ENCODE assay signal across 8 cellular contexts in the genomic region with DNA sequence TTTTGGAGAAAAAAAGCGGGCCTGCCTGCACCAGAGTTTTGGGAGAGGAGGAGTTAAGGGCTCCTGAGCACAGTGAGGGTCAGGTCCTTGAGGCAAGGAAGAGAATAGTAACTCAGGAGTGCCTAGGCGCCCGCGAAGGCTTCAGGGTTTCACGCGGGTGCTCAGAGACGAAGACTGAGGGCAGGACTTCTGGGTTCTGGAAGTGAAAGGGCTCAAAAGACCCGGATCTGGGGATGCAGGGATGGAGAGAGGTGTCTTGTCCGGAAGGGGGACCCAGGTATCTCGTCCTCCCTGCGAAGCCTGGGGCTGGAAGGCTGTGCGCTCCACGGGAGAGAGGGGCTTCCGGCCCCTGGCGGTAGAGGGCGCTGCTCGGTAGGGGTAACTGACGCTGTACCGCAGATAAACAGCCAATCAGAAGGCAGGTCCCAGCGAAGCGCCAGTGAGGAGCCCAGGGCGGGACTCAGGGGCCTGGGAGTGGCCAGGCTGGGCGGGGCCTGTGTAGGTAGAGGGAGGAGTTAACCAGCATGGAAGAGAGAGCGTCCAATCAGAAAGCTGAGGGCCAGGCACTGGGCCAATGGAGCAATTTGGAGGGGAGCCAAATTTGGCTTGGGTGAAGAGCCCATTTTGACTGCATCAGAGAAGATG.
DNase-seq lines count a peak whose midpoint lies in the region; ATAC-seq and TF ChIP-seq lines count a peak whose summit lies in the region.

No MANE protein-coding gene starts in this region.

- DNase-seq in NCI-H1417 (lab: John Stamatoyannopoulos, UW) (peak in 2 of 3 experiments; percentile 41 to 43), NCI-H1417 treated with DMSO at 0.1 percent for 48 hours (lab: John Stamatoyannopoulos, UW) (no peak), LNCaP clone FGC (ENCODE audit: low read depth) (no peak), T follicular helper cell (ENCODE audit: low read depth) (peak; percentile 31), dedifferentiated amniotic fluid mesenchymal stem cell (ENCODE audit: extremely low spot score) (peak; percentile 66), left kidney (ENCODE audit: low read depth, low spot score) (peak; percentile 83)

- ATAC-seq in GM19463 (IDR thresholded peaks at IDR 0.05; ENCODE audit: unreplicated experiment), result no peak

- H3K4me3 ChIP-seq in LNCaP clone FGC (ENCODE audit: low read depth, low read length), result no peak overlapping the region

- peaks cover 4% of the 10 kb centered on the region for H3K36me3 Mint-ChIP-seq in stimulated activated naive CD8-positive, alpha-beta T cell treated with anti-CD3 and anti-CD28 coated beads, Interleukin-15, Interleukin-2, amounts not matched to agents 100 ng/mL and 50 ng/mL, for 24 hours (ENCODE audit: low read depth)

- peaks cover 24% of the 10 kb centered on the region for H3K27me3 Mint-ChIP-seq in stimulated activated naive CD8-positive, alpha-beta T cell treated with anti-CD3 and anti-CD28 coated beads, Interleukin-15, Interleukin-2, amounts not matched to agents 100 ng/mL and 50 ng/mL, for 24 hours

- no peaks in the 10 kb centered on the region for H3K9me3 Mint-ChIP-seq in stimulated activated naive CD8-positive, alpha-beta T cell treated with anti-CD3 and anti-CD28 coated beads, Interleukin-15, Interleukin-2, amounts not matched to agents 100 ng/mL and 50 ng/mL, for 24 hours

- H3K4me1 Mint-ChIP-seq in stimulated activated naive CD8-positive, alpha-beta T cell treated with anti-CD3 and anti-CD28 coated beads, Interleukin-15, Interleukin-2, amounts not matched to agents 100 ng/mL and 50 ng/mL, for 24 hours (ENCODE audit: low read depth), result peaks cover 21% of the 10 kb centered on the region

- H3K4me3 Mint-ChIP-seq in stimulated activated naive CD8-positive, alpha-beta T cell treated with anti-CD3 and anti-CD28 coated beads, Interleukin-15, Interleukin-2, amounts not matched to agents 100 ng/mL and 50 ng/mL, for 24 hours, result peak overlapping the region; percentile 41

- H3K27ac Mint-ChIP-seq in stimulated activated naive CD8-positive, alpha-beta T cell treated with anti-CD3 and anti-CD28 coated beads, Interleukin-15, Interleukin-2, amounts not matched to agents 100 ng/mL and 50 ng/mL, for 24 hours, result no peak overlapping the region

- peak; percentile 11; the same call in 1 of the 2 replicates for TF ChIP-seq CTCF in LNCaP clone FGC (IDR thresholded peaks at IDR 0.05; ENCODE audit: control insufficient read depth, extremely low read depth, insufficient read depth)

Comparison
In these comparisons a context has a peak if more than half of its experiments do, and no peak if none do; other contexts are left out.
1. DNase-seq: peak in NCI-H1417 (2 of 3), T follicular helper cell (single experiment), dedifferentiated amniotic fluid mesenchymal stem cell (single experiment) and left kidney (single experiment); none in NCI-H1417 treated with DMSO at 0.1 percent for 48 hours (single experiment) and LNCaP clone FGC (single experiment).